ENCODE assay signal across 9 cellular contexts in genomic region chr19:3575260-3575741, GRCh38. TPM values are rescaled to one million over a fixed set of nuclear protein-coding genes. Genes with fewer than 3 reads are reported as not detected.
DNase-seq lines count a peak whose midpoint lies in the region; ATAC-seq, FAIRE-seq and TF ChIP-seq lines count a peak whose summit lies in the region.
"Had no signal": no experiment of that assay in that cellular context is flagged by ENCODE, and none has a peak within 500 bp of the region (broad histone marks: within the 10 kb centered on the region; RNA-seq: fewer than 3 reads in every experiment).

No MANE protein-coding gene starts in this region.

- in situ Hi-C loops in GM12878 (cut with MboI) = no loop called here

- POLR2A ChIA-PET in GM12878 (lab: Charles Lee) = interaction anchor here (0.7 kb wide), 1 partner anchor 57 kb away, joined by 8 read pairs; no protein-coding TSS in a partner anchor
- POLR2A ChIA-PET in GM10248 (lab: Yijun Ruan, JAX) = no interaction called here

- H3K27ac Mint-ChIP-seq in neural crest cell (ENCODE audit: unreplicated experiment) = no peak overlapping the region
- H3K27ac Mint-ChIP-seq in stimulated activated memory B cell treated with anti-CD40 and anti-IgM and Interleukin-4, amounts not matched to agents 10 μg/mL and 1 μg/mL and 100 μg/mL, for 72 hours = no peak overlapping the region

- no peak for FAIRE-seq in GM12878 (lab: Jason Lieb, UNC)

- H3K27me3 Mint-ChIP-seq in neural crest cell (ENCODE audit: low read depth) = peaks cover 31% of the 10 kb centered on the region
- H3K27me3 Mint-ChIP-seq in stimulated activated memory B cell treated with anti-CD40 and anti-IgM and Interleukin-4, amounts not matched to agents 10 μg/mL and 1 μg/mL and 100 μg/mL, for 72 hours = no peaks in the 10 kb centered on the region

- WGBS in GM12878 (ENCODE audit: insufficient coverage, insufficient replicate concordance, low lambda C conversion rate, missing lambda C conversion rate) = 93% methylated on average over 19 of the region's 19 CpGs
- 88 to 90% methylated on average over 19 of the region's 19 CpGs for WGBS in tibial nerve, 2 donors

- no peak overlapping the region for H2AFZ ChIP-seq in GM12878 (ENCODE audit: control insufficient read depth, low read depth, low read length)

- no peak overlapping the region for H3K4me2 ChIP-seq in GM12878 (ENCODE audit: control insufficient read depth, insufficient read depth)

- H3K4me3 ChIP-seq in GM12878 (no peak overlapping the region), tibial nerve (no peak overlapping the region)
- H3K4me3 ChIP-seq: mucosa of descending colon had no signal

- no peak; a peak in 1 of 6 replicates for TF ChIP-seq CTCF in GM12878 (IDR thresholded peaks at IDR 0.05 in 2 of 3, conservative IDR thresholded peaks at IDR 0.05 in 1 of 3; ENCODE audit: control insufficient read depth in 2 of 3, extremely low read depth in 1 of 3, insufficient read depth in 1 of 3, low read depth in 3 of 3, low read length in 3 of 3)
- peak; percentile 49 for TF ChIP-seq CTCF in neural crest cell (conservative IDR thresholded peaks at IDR 0.05)
- TF ChIP-seq CTCF in tibial nerve (IDR thresholded peaks at IDR 0.05) = no peak
- no peak for TF ChIP-seq CTCF in GM10248 (IDR thresholded peaks at IDR 0.05; ENCODE audit: control extremely low read depth, extremely low read depth, low read depth, missing control alignments)

- no peaks in the 10 kb centered on the region; a peak in 2 of 4 replicates for H3K36me3 ChIP-seq in GM12878 (ENCODE audit: control insufficient read depth in 2 of 2, insufficient read depth in 2 of 2, low read length in 1 of 2)
- peaks cover 0 to 33% (median 2%) of the 10 kb centered on the region in 3 donors for H3K36me3 ChIP-seq in tibial nerve

- no peak overlapping the region for H3K9ac ChIP-seq in GM12878 (ENCODE audit: control insufficient read depth, insufficient read depth, low read length)

- DNase-seq in NCI-H82 (lab: John Stamatoyannopoulos, UW) (peak; percentile 40), NCI-H82 treated with DMSO at 0.1 percent for 48 hours (lab: John Stamatoyannopoulos, UW; ENCODE audit: unreplicated experiment) (no peak), NAMALWA (ENCODE audit: low spot score) (peak; percentile 75), GM12878 (ENCODE audit: low read depth, low spot score) (no peak), neural crest cell (ENCODE audit: low read depth, low spot score) (no peak), tibial nerve (ENCODE audit: low spot score in 2 of 2) (no peak), GM10248 (ENCODE audit: extremely low spot score) (no peak)

- no TSS peak for BruUV-seq in GM12878 (replicated peaks; lab: Mats Ljungman, UMichigan)

- ATAC-seq in GM12878 = no peak
- ATAC-seq in stimulated activated memory B cell treated with anti-CD40 and anti-IgM and Interleukin-4, amounts not matched to agents 10 μg/mL and 1 μg/mL and 100 μg/mL, for 72 hours = no peak
- ATAC-seq: mucosa of descending colon had no signal

- H3K4me3 Mint-ChIP-seq in neural crest cell = peak overlapping the region; percentile 89
- no peak overlapping the region for H3K4me3 Mint-ChIP-seq in stimulated activated memory B cell treated with anti-CD40 and anti-IgM and Interleukin-4, amounts not matched to agents 10 μg/mL and 1 μg/mL and 100 μg/mL, for 72 hours

- no peaks in the 10 kb centered on the region for H4K20me1 ChIP-seq in GM12878 (ENCODE audit: control insufficient read depth, insufficient read depth)

- peaks cover 10% of the 10 kb centered on the region for H3K36me3 Mint-ChIP-seq in neural crest cell (ENCODE audit: low read depth)
- peaks cover 27% of the 10 kb centered on the region for H3K36me3 Mint-ChIP-seq in stimulated activated memory B cell treated with anti-CD40 and anti-IgM and Interleukin-4, amounts not matched to agents 10 μg/mL and 1 μg/mL and 100 μg/mL, for 72 hours

- no peaks in the 10 kb centered on the region for H3K9me3 Mint-ChIP-seq in neural crest cell
- no peaks in the 10 kb centered on the region for H3K9me3 Mint-ChIP-seq in stimulated activated memory B cell treated with anti-CD40 and anti-IgM and Interleukin-4, amounts not matched to agents 10 μg/mL and 1 μg/mL and 100 μg/mL, for 72 hours

- TF ChIP-seq EP300 in GM12878 (IDR thresholded peaks at IDR 0.05; ENCODE audit: borderline replicate concordance in 1 of 2, control insufficient read depth in 1 of 2, low read depth in 2 of 2, low read length in 2 of 2) (no peak), tibial nerve (IDR thresholded peaks at IDR 0.05) (no peak)

- no peak overlapping the region for H3K27ac ChIP-seq in GM12878 (ENCODE audit: control insufficient read depth, insufficient read depth)
- H3K27ac ChIP-seq in tibial nerve = no peak overlapping the region

- H3K4me1 ChIP-seq in GM12878 (ENCODE audit: control insufficient read depth, insufficient read depth, low read length) = peaks cover 3% of the 10 kb centered on the region
- peaks cover 0 to 67% (median 24%) of the 10 kb centered on the region in 4 donors for H3K4me1 ChIP-seq in tibial nerve

- CTCF ChIA-PET in GM12878 (lab: Yijun Ruan, JAX) (interaction anchor here (0.8 to 1.0 kb wide), 2 partner anchors 10 to 270 kb away, joined by 3 to 4 read pairs; partner anchors contain the start of gene GIPC3), GM10248 (lab: Yijun Ruan, JAX) (interaction anchor here (1.3 to 1.7 kb wide), 2 partner anchors 11 to 18 kb away, joined by 3 to 5 read pairs; partner anchors contain the start of gene MFSD12)

- H3K27me3 ChIP-seq in GM12878 (replicated peaks in 1 of 2; ENCODE audit: control insufficient read depth in 2 of 2, insufficient read depth in 2 of 2, low read length in 1 of 2) = no peaks in the 10 kb centered on the region
- no peaks in the 10 kb centered on the region for H3K27me3 ChIP-seq in tibial nerve

- RAD21 ChIA-PET in GM12878 (lab: Charles Lee; ENCODE audit: unreplicated experiment) = no interaction called here

- peaks cover 3% of the 10 kb centered on the region for H3K79me2 ChIP-seq in GM12878 (ENCODE audit: control insufficient read depth, insufficient read depth, low read length)

- H3K9me3 ChIP-seq in GM12878 (replicated peaks; ENCODE audit: control insufficient read depth, insufficient read depth, low read length) (no peaks in the 10 kb centered on the region), tibial nerve (no peaks in the 10 kb centered on the region)
- H3K9me3 ChIP-seq: mucosa of descending colon had no signal

- SMC1A ChIA-PET in GM12878 (lab: Charles Lee; ENCODE audit: uncharacterized antibody, unreplicated experiment) = interaction anchor here (0.7 kb wide), 1 partner anchor 92 kb away, joined by 3 read pairs; no protein-coding TSS in a partner anchor

- intact Hi-C loops in GM12878 (cut with micrococcal nuclease; ENCODE audit: unreplicated experiment) = no loop called here

- TF ChIP-seq POLR2A in GM12878 (IDR thresholded peaks at IDR 0.05; ENCODE audit: low read depth, low read length) (no peak), tibial nerve (IDR thresholded peaks at IDR 0.05) (no peak)

- peaks cover 36% of the 10 kb centered on the region for H3K4me1 Mint-ChIP-seq in neural crest cell
- peaks cover 30% of the 10 kb centered on the region for H3K4me1 Mint-ChIP-seq in stimulated activated memory B cell treated with anti-CD40 and anti-IgM and Interleukin-4, amounts not matched to agents 10 μg/mL and 1 μg/mL and 100 μg/mL, for 72 hours

- TF ChIP-seq RAD21 in GM12878 (IDR thresholded peaks at IDR 0.05; ENCODE audit: insufficient read depth, low read depth, low read length) = peak; percentile 23; the same call in 1 of the 2 replicates

RNA-seq across cellular contexts. Expression of gene HMG20B, which starts 2.6 kb away (rescaled TPM):
- 16.4 and 20.5 TPM in 2 replicates for total RNA-seq in GM12878 (2013; cell fraction: nucleolus; rRNA removed)
- total RNA-seq in GM12878 (2014; rRNA removed) (62.9 and 68.5 TPM in 2 replicates), GM12878 (2014; rRNA removed; fragmentation: Illumina TruSeq; extraction: Trizol) (21.8 and 22.5 TPM in 2 replicates), GM12878 (2021) (80.9 and 86.4 TPM in 2 replicates), neural crest cell (76.2 and 79.6 TPM in 2 replicates), tibial nerve (100 to 1,000 TPM in 3 of 4 donors, 10 to 100 TPM in 1; 94.0 to 181 (median 153) TPM)
- 20.6 TPM for polyA plus RNA-seq in GM12878 (2011; ENCODE audit: low read depth)
- polyA plus RNA-seq in GM12878 (2011; rRNA removed) (22.7 and 30.4 TPM in 2 replicates), GM12878 (2014; fragmentation: Illumina TruSeq; extraction: Trizol) (7.8 and 12.9 TPM in 2 replicates), GM12878 (2014; fragmentation: Nextera tagmentation; extraction: Ambion mirVana) (1 to 10 TPM in 1 of 2 experiments, under 1 TPM in 1; 0.37 to 1.8 TPM), GM12878 (2014; rRNA removed) (92.7 and 104 TPM in 2 replicates), GM12878 (2016; fragmentation: Nextera tagmentation; extraction: Ambion mirVana) (10 to 100 TPM; 63.6 to 69.1 TPM)
- 33.5 and 57.7 TPM in 2 replicates for polyA plus RNA-seq in GM12878 (2011; cell fraction: cytosol; rRNA removed)
- 106 and 137 TPM in 2 replicates for polyA plus RNA-seq in GM12878 (2011; cell fraction: nucleus; rRNA removed)
- polyA plus RNA-seq in GM12878 (2012) = 52.1 and 53.5 TPM in 2 replicates
- polyA minus RNA-seq in GM12878 (2011; rRNA and poly(A)+ RNA removed) = 4.9 and 10.6 TPM in 2 replicates
- 21.8 and 28.1 TPM in 2 replicates for polyA minus RNA-seq in GM12878 (2011; cell fraction: cytosol; rRNA and poly(A)+ RNA removed)
- polyA minus RNA-seq in GM12878 (2011; cell fraction: nucleus; rRNA and poly(A)+ RNA removed) = 8.1 and 14.1 TPM in 2 replicates

RNA-seq across cellular contexts. Expression of gene GIPC3, which starts 10.0 kb away (rescaled TPM):
- total RNA-seq in GM12878 (2013; cell fraction: nucleolus; rRNA removed) = not detected in 2 replicates
- total RNA-seq in GM12878 (2014; rRNA removed) (not detected in 2 replicates), GM12878 (2014; rRNA removed; fragmentation: Illumina TruSeq; extraction: Trizol) (not detected in 2 replicates), GM12878 (2021) (not detected in 2 replicates), neural crest cell (0.19 and 0.25 TPM in 2 replicates), tibial nerve (1 to 10 TPM in 2 of 4 donors, under 1 TPM in 2; 0.21 to 2.4 (median 1.1) TPM)
- polyA plus RNA-seq in GM12878 (2011; ENCODE audit: low read depth) = 0.07 TPM
- polyA plus RNA-seq in GM12878 (2011; rRNA removed) (not detected in 2 replicates), GM12878 (2014; fragmentation: Illumina TruSeq; extraction: Trizol) (not detected in 2 replicates), GM12878 (2014; fragmentation: Nextera tagmentation; extraction: Ambion mirVana) (not detected), GM12878 (2014; rRNA removed) (not detected in 2 replicates), GM12878 (2016; fragmentation: Nextera tagmentation; extraction: Ambion mirVana) (not detected)
- polyA plus RNA-seq in GM12878 (2011; cell fraction: cytosol; rRNA removed) = not detected in 2 replicates
- not detected in 2 replicates for polyA plus RNA-seq in GM12878 (2011; cell fraction: nucleus; rRNA removed)
- 0.08 and 0.13 TPM in 2 replicates for polyA plus RNA-seq in GM12878 (2012)
- polyA minus RNA-seq in GM12878 (2011; rRNA and poly(A)+ RNA removed) = not detected in 2 replicates
- not detected in 2 replicates for polyA minus RNA-seq in GM12878 (2011; cell fraction: cytosol; rRNA and poly(A)+ RNA removed)
- polyA minus RNA-seq in GM12878 (2011; cell fraction: nucleus; rRNA and poly(A)+ RNA removed) = not detected in 2 replicates

RNA-seq across cellular contexts. Expression of gene MFSD12, which starts 17.9 kb away (rescaled TPM):
- total RNA-seq in GM12878 (2013; cell fraction: nucleolus; rRNA removed) = 108 and 117 TPM in 2 replicates
- total RNA-seq in GM12878 (2014; rRNA removed) = 49.1 and 50.5 TPM in 2 replicates
- 14.2 and 15.3 TPM in 2 replicates for total RNA-seq in GM12878 (2014; rRNA removed; fragmentation: Illumina TruSeq; extraction: Trizol)
- 56.3 and 65.9 TPM in 2 replicates for total RNA-seq in GM12878 (2021)
- polyA plus RNA-seq in GM12878 (2011; ENCODE audit: low read depth) = 6.7 TPM
- 8.4 and 18.2 TPM in 2 replicates for polyA plus RNA-seq in GM12878 (2011; rRNA removed)
- 24.8 and 37.2 TPM in 2 replicates for polyA plus RNA-seq in GM12878 (2011; cell fraction: cytosol; rRNA removed)
- 98.5 and 132 TPM in 2 replicates for polyA plus RNA-seq in GM12878 (2011; cell fraction: nucleus; rRNA removed)
- 28.8 and 29.4 TPM in 2 replicates for polyA plus RNA-seq in GM12878 (2012)
- polyA plus RNA-seq in GM12878 (2014; fragmentation: Illumina TruSeq; extraction: Trizol) = 6.6 and 13.8 TPM in 2 replicates
- polyA plus RNA-seq in GM12878 (2014; fragmentation: Nextera tagmentation; extraction: Ambion mirVana) = 1 to 10 TPM in 1 of 2 experiments, under 1 TPM in 1; 0.58 to 1.9 TPM
- 53.8 and 71.4 TPM in 2 replicates for polyA plus RNA-seq in GM12878 (2014; rRNA removed)
- 10 to 100 TPM in 1 of 2 experiments, 1 to 10 TPM in 1; 7.3 to 25.0 TPM for polyA plus RNA-seq in GM12878 (2016; fragmentation: Nextera tagmentation; extraction: Ambion mirVana)
- polyA minus RNA-seq in GM12878 (2011; rRNA and poly(A)+ RNA removed) = 15.9 and 23.6 TPM in 2 replicates
- polyA minus RNA-seq in GM12878 (2011; cell fraction: cytosol; rRNA and poly(A)+ RNA removed) = 25.9 and 34.3 TPM in 2 replicates
- 17.0 and 35.6 TPM in 2 replicates for polyA minus RNA-seq in GM12878 (2011; cell fraction: nucleus; rRNA and poly(A)+ RNA removed)
- 72.7 and 79.1 TPM in 2 replicates for total RNA-seq in neural crest cell
- total RNA-seq in tibial nerve = 100 to 1,000 TPM in 1 of 4 donors, 10 to 100 TPM in 3; 45.7 to 108 (median 62.8) TPM

RNA-seq across cellular contexts. Expression of gene TBXA2R, which starts 31.4 kb away (rescaled TPM):
- total RNA-seq in GM12878 (2013; cell fraction: nucleolus; rRNA removed) = 0.34 and 1.2 TPM in 2 replicates
- total RNA-seq in GM12878 (2014; rRNA removed) (not detected in 2 replicates), GM12878 (2014; rRNA removed; fragmentation: Illumina TruSeq; extraction: Trizol) (not detected in 2 replicates), GM12878 (2021) (not detected in 2 replicates), neural crest cell (0.23 and 0.52 TPM in 2 replicates), tibial nerve (10 to 100 TPM in 1 of 4 donors, 1 to 10 TPM in 3; 4.4 to 11.4 (median 7.2) TPM)
- polyA plus RNA-seq in GM12878 (2011; ENCODE audit: low read depth) = not detected
- polyA plus RNA-seq in GM12878 (2011; rRNA removed) (0.03 TPM in 1 of 2 replicates, not detected in the other), GM12878 (2014; fragmentation: Illumina TruSeq; extraction: Trizol) (0.03 TPM in 1 of 2 replicates, not detected in the other), GM12878 (2014; fragmentation: Nextera tagmentation; extraction: Ambion mirVana) (not detected), GM12878 (2014; rRNA removed) (0.10 TPM in 1 of 2 replicates, not detected in the other), GM12878 (2016; fragmentation: Nextera tagmentation; extraction: Ambion mirVana) (not detected)
- polyA plus RNA-seq in GM12878 (2011; cell fraction: cytosol; rRNA removed) = 0.05 and 0.06 TPM in 2 replicates
- 0.12 and 0.13 TPM in 2 replicates for polyA plus RNA-seq in GM12878 (2011; cell fraction: nucleus; rRNA removed)
- 0.10 and 0.14 TPM in 2 replicates for polyA plus RNA-seq in GM12878 (2012)
- not detected in 2 replicates for polyA minus RNA-seq in GM12878 (2011; rRNA and poly(A)+ RNA removed)
- not detected in 2 replicates for polyA minus RNA-seq in GM12878 (2011; cell fraction: cytosol; rRNA and poly(A)+ RNA removed)
- polyA minus RNA-seq in GM12878 (2011; cell fraction: nucleus; rRNA and poly(A)+ RNA removed) = not detected in 2 replicates

RNA-seq across cellular contexts. Expression of gene TEKTIP1, which starts 36.3 kb away (rescaled TPM):
- not detected in 2 replicates for total RNA-seq in GM12878 (2013; cell fraction: nucleolus; rRNA removed)
- total RNA-seq in GM12878 (2014; rRNA removed) (not detected in 2 replicates), GM12878 (2014; rRNA removed; fragmentation: Illumina TruSeq; extraction: Trizol) (not detected in 2 replicates), GM12878 (2021) (1.7 and 2.6 TPM in 2 replicates), neural crest cell (1.1 and 2.0 TPM in 2 replicates), tibial nerve (1 to 10 TPM in 1 of 4 donors, not detected in 3; 2.4 TPM)
- not detected for polyA plus RNA-seq in GM12878 (2011; ENCODE audit: low read depth)
- polyA plus RNA-seq in GM12878 (2011; rRNA removed) (0.18 TPM in 1 of 2 replicates, not detected in the other), GM12878 (2014; fragmentation: Illumina TruSeq; extraction: Trizol) (not detected in 2 replicates), GM12878 (2014; fragmentation: Nextera tagmentation; extraction: Ambion mirVana) (not detected), GM12878 (2014; rRNA removed) (0.69 and 1.1 TPM in 2 replicates), GM12878 (2016; fragmentation: Nextera tagmentation; extraction: Ambion mirVana) (under 1 TPM; 0.45 to 0.60 TPM)
- 0.10 and 0.25 TPM in 2 replicates for polyA plus RNA-seq in GM12878 (2011; cell fraction: cytosol; rRNA removed)
- 5.2 and 5.7 TPM in 2 replicates for polyA plus RNA-seq in GM12878 (2011; cell fraction: nucleus; rRNA removed)
- 0.62 and 1.1 TPM in 2 replicates for polyA plus RNA-seq in GM12878 (2012)
- not detected in 2 replicates for polyA minus RNA-seq in GM12878 (2011; rRNA and poly(A)+ RNA removed)
- polyA minus RNA-seq in GM12878 (2011; cell fraction: cytosol; rRNA and poly(A)+ RNA removed) = not detected in 2 replicates
- 0.77 TPM in 1 of 2 replicates, not detected in the other for polyA minus RNA-seq in GM12878 (2011; cell fraction: nucleus; rRNA and poly(A)+ RNA removed)

Comparison
In these comparisons a context has a peak if more than half of its experiments do, and no peak if none do; other contexts are left out.
1. DNase-seq: peak in NCI-H82 (single experiment) and NAMALWA (single experiment); none in NCI-H82 treated with DMSO at 0.1 percent for 48 hours (single experiment), GM12878 (single experiment), neural crest cell (single experiment), tibial nerve (0 of 2) and GM10248 (single experiment).